In genomic region chr14:101482066-101482465, GRCh38 we compare ENCODE assay signal across 23 cellular contexts.
"Had no signal": no experiment of that assay in that cellular context is flagged by ENCODE, and none has a peak within 500 bp of the region (broad histone marks: within the 10 kb centered on the region; RNA-seq: fewer than 3 reads in every experiment).

No MANE protein-coding gene starts in this region.

- H3K4me1 ChIP-seq: heart left ventricle, left ventricle myocardium inferior, lower lobe of right lung, psoas muscle, spleen had no signal

- H3K27ac ChIP-seq: heart left ventricle, left ventricle myocardium inferior, lower lobe of right lung, psoas muscle, skin epidermis, spleen, tibial nerve, upper lobe of right lung had no signal

- H3K36me3 ChIP-seq: gastroesophageal sphincter, heart left ventricle, left ventricle myocardium inferior, lower lobe of right lung, spleen, thoracic aorta, tibial nerve, upper lobe of right lung, vagina had no signal

- DNase-seq: effector CD8-positive, alpha-beta T cell; foreskin fibroblast; left cardiac atrium; left ventricle myocardium inferior; nephron progenitor cell; nucleus accumbens; right cardiac atrium; stimulated activated CD4-positive, alpha-beta T cell treated with anti-CD3 and anti-CD28 coated beads, Interleukin-4, amount 100 ng/mL, for 4 hours; stimulated activated naive B cell treated with anti-CD40 and anti-IgM and Interleukin-4, amounts not matched to agents 10 μg/mL and 1 μg/mL and 100 μg/mL, for 72 hours had no signal

- FAIRE-seq: colon had no signal

- H3K9me3 ChIP-seq: upper lobe of right lung, vagina had no signal

- ATAC-seq: esophagus mucosa; gastroesophageal sphincter; heart left ventricle; lower lobe of right lung; naive thymus-derived CD8-positive, alpha-beta T cell; psoas muscle; right cardiac atrium; stimulated activated naive B cell treated with anti-CD40 and anti-IgM and Interleukin-4, amounts not matched to agents 10 μg/mL and 1 μg/mL and 100 μg/mL, for 72 hours; upper lobe of right lung had no signal

- H2AFZ ChIP-seq: hepatocyte had no signal

- H3K4me2 ChIP-seq: hepatocyte had no signal

- H3K4me3 ChIP-seq: gastroesophageal sphincter, heart left ventricle, hepatocyte, left ventricle myocardium inferior, lower lobe of right lung, psoas muscle, skin epidermis, spleen, thoracic aorta, tibial nerve, upper lobe of right lung, vagina had no signal

- H3K27me3 ChIP-seq: hepatocyte, tibial nerve, vagina had no signal

- H3K79me2 ChIP-seq: hepatocyte had no signal
